9 cellular contexts compared by ENCODE assay signal in genomic region chr1:217253351-217253750, GRCh38.
"Had no signal": no experiment of that assay in that cellular context is flagged by ENCODE, and none has a peak within 500 bp of the region (broad histone marks: within the 10 kb centered on the region; RNA-seq: fewer than 3 reads in every experiment).

No MANE protein-coding gene starts in this region.

- H3K27ac ChIP-seq: HL-60 had no signal

- DNase-seq: H9, HFFc6, KBM-7 had no signal

- H3K4me2 ChIP-seq: GM23338 had no signal

- H2AFZ ChIP-seq: GM23338 had no signal

- ATAC-seq: GM23338, HCT116, HepG2 had no signal

- H3K4me3 ChIP-seq: GM23338 had no signal

- FAIRE-seq: H1, H54, HepG2 had no signal
